In genomic region chr9:19408316-19408692, GRCh38 we compare ENCODE assay signal across 8 cellular contexts. TPM values are rescaled to one million over a fixed set of nuclear protein-coding genes. Genes with fewer than 3 reads are reported as not detected.
DNase-seq lines count a peak whose midpoint lies in the region; ATAC-seq, FAIRE-seq and TF ChIP-seq lines count a peak whose summit lies in the region.

No MANE protein-coding gene starts in this region.

- H2BK120ac ChIP-seq in trophoblast cell (ENCODE audit: insufficient read depth, low read length, poor library complexity): no peak overlapping the region

- no peaks in the 10 kb centered on the region for H3K9me3 Mint-ChIP-seq in activated CD8-positive, alpha-beta T cell treated with anti-CD3 and anti-CD28 coated beads for 36 hours

- no CpG with 5 or more reads among the region's 20 CpGs for WGBS in gastroesophageal sphincter (ENCODE audit: low coverage in 1 of 2), 2 donors
- no CpG with 5 or more reads among the region's 20 CpGs for WGBS in trophoblast cell (ENCODE audit: extremely low coverage, insufficient coverage, insufficient read length)

- no peak overlapping the region for H3K27ac Mint-ChIP-seq in activated CD8-positive, alpha-beta T cell treated with anti-CD3 and anti-CD28 coated beads for 36 hours

- no peak overlapping the region for H2BK12ac ChIP-seq in trophoblast cell (ENCODE audit: low read length)

- FAIRE-seq in GM18507 (lab: Jason Lieb, UNC): peak; percentile 9

- POLR2A ChIA-PET in activated CD8-positive, alpha-beta T cell treated with anti-CD3 and anti-CD28 coated beads for 36 hours (lab: Charles Lee): interaction anchor here (3.5 kb wide), 1 partner anchor 29 kb away, joined by 21 read pairs; the partner anchor contains the start of gene RPS6

- DNase-seq in GM18507 (ENCODE audit: extremely low spot score, insufficient read length, low read depth): no peak
- DNase-seq in activated CD8-positive, alpha-beta T cell treated with anti-CD3 and anti-CD28 coated beads for 36 hours: peak; percentile 8
- no peak for DNase-seq in trophoblast cell
- DNase-seq in SHP77 (lab: John Stamatoyannopoulos, UW): no peak
- no peak for DNase-seq in stimulated activated CD8-positive, alpha-beta memory T cell treated with anti-CD3 and anti-CD28 coated beads, Interleukin-4, amount 100 ng/mL, for 48 hours

- no peak overlapping the region for H4K12ac ChIP-seq in trophoblast cell (ENCODE audit: low read depth, low read length)

- H3K79me2 ChIP-seq in trophoblast cell (ENCODE audit: control insufficient read depth, insufficient read depth, low read length, poor library complexity): peaks cover 5% of the 10 kb centered on the region

- intact Hi-C loops in activated CD8-positive, alpha-beta T cell treated with anti-CD3 and anti-CD28 coated beads for 36 hours (cut with micrococcal nuclease): loop anchor here (2.0 kb wide), 1 partner anchor 28 kb away; the partner anchor contains the start of gene RPS6

- peak overlapping the region; percentile 97 for H3K4me3 Mint-ChIP-seq in activated CD8-positive, alpha-beta T cell treated with anti-CD3 and anti-CD28 coated beads for 36 hours

- H3K27ac ChIP-seq in gastroesophageal sphincter: peak overlapping the region in 3 of 4 donors; percentile 82 to 86 (median 86)
- H3K27ac ChIP-seq in trophoblast cell (ENCODE audit: low read depth, low read length): no peak overlapping the region

- H3K27me3 ChIP-seq in gastroesophageal sphincter (no peaks in the 10 kb centered on the region), trophoblast cell (ENCODE audit: insufficient read depth, low read length) (no peaks in the 10 kb centered on the region)

- H2AFZ ChIP-seq in trophoblast cell (ENCODE audit: insufficient read depth, low read length, poor library complexity): no peak overlapping the region

- H3K4me1 ChIP-seq in gastroesophageal sphincter: peaks cover 0 to 23% (median 7%) of the 10 kb centered on the region in 3 donors
- peaks cover 0 to 2% of the 10 kb centered on the region in 2 experiments for H3K4me1 ChIP-seq in trophoblast cell (ENCODE audit: control insufficient read depth in 1 of 2, insufficient read depth in 2 of 2, low read length in 2 of 2)

- peak; percentile 5 for ATAC-seq in HG03095 (IDR thresholded peaks at IDR 0.05; ENCODE audit: unreplicated experiment)
- no peak for ATAC-seq in activated CD8-positive, alpha-beta T cell treated with anti-CD3 and anti-CD28 coated beads for 36 hours
- peak; percentile 53 for ATAC-seq in gastroesophageal sphincter
- ATAC-seq in GM19023 (IDR thresholded peaks at IDR 0.05; ENCODE audit: unreplicated experiment): no peak

- no peaks in the 10 kb centered on the region for H3K36me3 ChIP-seq in gastroesophageal sphincter
- no peaks in the 10 kb centered on the region for H3K36me3 ChIP-seq in trophoblast cell (ENCODE audit: control insufficient read depth in 1 of 2, insufficient read depth in 2 of 2, low read length in 2 of 2)

- CTCF ChIA-PET in activated CD8-positive, alpha-beta T cell treated with anti-CD3 and anti-CD28 coated beads for 36 hours (lab: Charles Lee): no interaction called here

- H3K9ac ChIP-seq in trophoblast cell (ENCODE audit: low read length): no peak overlapping the region

- H2AK5ac ChIP-seq in trophoblast cell (ENCODE audit: low read length): no peak overlapping the region

- H3K4ac ChIP-seq in trophoblast cell (ENCODE audit: low read depth, low read length): no peak overlapping the region

- H4K91ac ChIP-seq in trophoblast cell (ENCODE audit: low read depth, low read length): no peak overlapping the region

- TF ChIP-seq EP300 in gastroesophageal sphincter (IDR thresholded peaks at IDR 0.05): no peak

- no peak overlapping the region for H3K23ac ChIP-seq in trophoblast cell (ENCODE audit: low read length)

- H3K36me3 Mint-ChIP-seq in activated CD8-positive, alpha-beta T cell treated with anti-CD3 and anti-CD28 coated beads for 36 hours (ENCODE audit: low read depth): no peaks in the 10 kb centered on the region

- no peak overlapping the region for H4K8ac ChIP-seq in trophoblast cell (ENCODE audit: low read depth, low read length)

- peaks cover 10% of the 10 kb centered on the region for H3K4me1 Mint-ChIP-seq in activated CD8-positive, alpha-beta T cell treated with anti-CD3 and anti-CD28 coated beads for 36 hours (ENCODE audit: low read depth)

- H3K4me2 ChIP-seq in trophoblast cell (ENCODE audit: low read length): peak overlapping the region; percentile 97

- TF ChIP-seq CTCF in activated CD8-positive, alpha-beta T cell treated with anti-CD3 and anti-CD28 coated beads for 36 hours (IDR thresholded peaks at IDR 0.05): no peak
- no peak for TF ChIP-seq CTCF in gastroesophageal sphincter (IDR thresholded peaks at IDR 0.05)

- no peak overlapping the region for H3K18ac ChIP-seq in trophoblast cell (ENCODE audit: low read length)

- peak overlapping the region; percentile 55 to 64 for H3K4me3 ChIP-seq in gastroesophageal sphincter
- peak overlapping the region; percentile 84 for H3K4me3 ChIP-seq in trophoblast cell (ENCODE audit: low read depth, low read length)

- no peak for TF ChIP-seq POLR2A in gastroesophageal sphincter (IDR thresholded peaks at IDR 0.05)

- no peaks in the 10 kb centered on the region for H3K27me3 Mint-ChIP-seq in activated CD8-positive, alpha-beta T cell treated with anti-CD3 and anti-CD28 coated beads for 36 hours

- H2BK5ac ChIP-seq in trophoblast cell (ENCODE audit: low read depth, low read length, poor library complexity): no peak overlapping the region

- H3K79me1 ChIP-seq in trophoblast cell (ENCODE audit: low read length): peaks cover 7% of the 10 kb centered on the region

- no peak overlapping the region for H3K14ac ChIP-seq in trophoblast cell (ENCODE audit: low read length)

- H3K9me3 ChIP-seq in gastroesophageal sphincter: peaks cover 0 to 6% (median 0%) of the 10 kb centered on the region in 3 donors
- H3K9me3 ChIP-seq in trophoblast cell (ENCODE audit: insufficient read depth, low read depth, low read length): peaks cover 6% of the 10 kb centered on the region

RNA-seq across cellular contexts. Expression of gene ACER2, which starts 0.5 kb away (rescaled TPM):
- 1 to 10 TPM; 1.2 to 1.4 TPM for total RNA-seq in activated CD8-positive, alpha-beta T cell treated with anti-CD3 and anti-CD28 coated beads for 36 hours
- total RNA-seq in gastroesophageal sphincter: 1 to 10 TPM; 2.4 to 6.1 (median 3.2) TPM
- polyA plus RNA-seq in trophoblast cell (2013): 14.6 and 15.6 TPM in 2 replicates

RNA-seq across cellular contexts. Expression of gene RPS6, which starts 28.3 kb away (rescaled TPM):
- 1,000 to 10,000 TPM; 3,991 to 4,024 TPM for total RNA-seq in activated CD8-positive, alpha-beta T cell treated with anti-CD3 and anti-CD28 coated beads for 36 hours
- total RNA-seq in gastroesophageal sphincter: 1,000 to 10,000 TPM in 3 of 4 donors, 100 to 1,000 TPM in 1; 957 to 1,607 (median 1,398) TPM
- 1,694 and 1,740 TPM in 2 replicates for polyA plus RNA-seq in trophoblast cell (2013)

Comparison
In these comparisons a context has a peak if more than half of its experiments do, and no peak if none do; other contexts are left out.
1. ATAC-seq: peak in HG03095 (single experiment) and gastroesophageal sphincter (single experiment); none in activated CD8-positive, alpha-beta T cell treated with anti-CD3 and anti-CD28 coated beads for 36 hours (single experiment) and GM19023 (single experiment).